10 cellular contexts compared by ENCODE assay signal in the genomic region with DNA sequence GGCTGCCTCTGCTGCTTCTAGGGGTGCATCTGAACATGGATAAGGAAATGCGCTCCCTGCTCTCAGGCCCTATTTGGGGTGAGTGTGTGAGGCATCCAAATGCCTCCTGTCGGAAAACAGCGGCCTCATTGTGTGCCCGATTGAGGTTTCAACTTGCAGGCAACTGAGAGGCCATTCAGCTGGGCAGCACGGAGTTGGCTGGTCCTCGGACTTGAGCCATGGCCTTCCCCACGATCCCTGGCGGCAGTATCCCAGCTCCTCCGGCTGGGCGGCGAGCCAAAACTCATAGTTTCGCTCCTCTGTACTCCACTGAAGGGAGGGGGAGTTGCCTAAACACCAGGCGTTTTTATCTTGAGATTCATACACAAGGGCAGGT.
DNase-seq lines count a peak whose midpoint lies in the region; ATAC-seq lines count a peak whose summit lies in the region.
"Had no signal": no experiment of that assay in that cellular context is flagged by ENCODE, and none has a peak within 500 bp of the region (broad histone marks: within the 10 kb centered on the region; RNA-seq: fewer than 3 reads in every experiment).

No MANE protein-coding gene starts in this region.

- DNase-seq in AG08395 (ENCODE audit: low spot score) (peak; percentile 59), NCI-H128 (lab: John Stamatoyannopoulos, UW; ENCODE audit: unreplicated experiment) (peak; percentile 36), fibroblast of peridontal ligament (ENCODE audit: extremely low read depth) (peak; percentile 1), midbrain (lab: John Stamatoyannopoulos, UW) (peak; percentile 79), T-helper 17 cell (no peak), H4 (ENCODE audit: low spot score) (no peak)
- no peak for DNase-seq in stimulated activated CD4-positive, alpha-beta T cell treated with anti-CD3 and anti-CD28 coated beads, Interleukin-12 subunit alpha, Interleukin-12 subunit beta, amount 100 ng/mL, for 4 hours
- DNase-seq: CD4-positive, CD25-positive, alpha-beta regulatory T cell; NCI-H446 treated with DMSO at 0.1 percent for 48 hours had no signal

- peaks cover 44% of the 10 kb centered on the region for H3K27me3 Mint-ChIP-seq in T-helper 17 cell

- no peaks in the 10 kb centered on the region for H3K9me3 ChIP-seq in T-helper 17 cell (ENCODE audit: control insufficient read depth, low read length, poor library complexity, severe bottlenecking)

- H3K27ac Mint-ChIP-seq in T-helper 17 cell: no peak overlapping the region
- H3K27ac Mint-ChIP-seq: CD4-positive, CD25-positive, alpha-beta regulatory T cell had no signal

- H3K4me1 Mint-ChIP-seq in T-helper 17 cell: no peaks in the 10 kb centered on the region
- H3K4me1 Mint-ChIP-seq: CD4-positive, CD25-positive, alpha-beta regulatory T cell had no signal

- H3K4me3 Mint-ChIP-seq in T-helper 17 cell: no peak overlapping the region
- H3K4me3 Mint-ChIP-seq: CD4-positive, CD25-positive, alpha-beta regulatory T cell had no signal

- H3K36me3 Mint-ChIP-seq in T-helper 17 cell (ENCODE audit: low read depth): no peaks in the 10 kb centered on the region
- H3K36me3 Mint-ChIP-seq: CD4-positive, CD25-positive, alpha-beta regulatory T cell had no signal

- no peak for ATAC-seq in T-helper 17 cell
- ATAC-seq in GM21786 (IDR thresholded peaks at IDR 0.05; ENCODE audit: unreplicated experiment): no peak

Comparison
In these comparisons a context has a peak if more than half of its experiments do, and no peak if none do; other contexts are left out.
1. DNase-seq: peak in AG08395 (single experiment), NCI-H128 (single experiment), fibroblast of peridontal ligament (single experiment) and midbrain (single experiment); none in T-helper 17 cell (0 of 3), H4 (single experiment) and stimulated activated CD4-positive, alpha-beta T cell treated with anti-CD3 and anti-CD28 coated beads, Interleukin-12 subunit alpha, Interleukin-12 subunit beta, amount 100 ng/mL, for 4 hours (single experiment).